In genomic region chr7:41900532-41900931, GRCh38 we compare ENCODE assay signal across 22 cellular contexts.
"Had no signal": no experiment of that assay in that cellular context is flagged by ENCODE, and none has a peak within 500 bp of the region (broad histone marks: within the 10 kb centered on the region; RNA-seq: fewer than 3 reads in every experiment).

No MANE protein-coding gene starts in this region.

- H3K9me3 ChIP-seq: ascending aorta, lower lobe of right lung, thyroid gland had no signal

- H3K27me3 ChIP-seq: ascending aorta, foreskin keratinocyte, hepatocyte, thyroid gland had no signal

- H3K4me1 ChIP-seq: ascending aorta, foreskin keratinocyte, lower lobe of right lung, thyroid gland had no signal

- H3K4me2 ChIP-seq: hepatocyte had no signal

- H3K27ac Mint-ChIP-seq: nephron progenitor cell, progenitor cell of endocrine pancreas had no signal

- ATAC-seq: foreskin keratinocyte, left colon, lower lobe of right lung had no signal

- H3K4me3 ChIP-seq: ascending aorta, hepatocyte, lower lobe of right lung, thyroid gland had no signal

- H3K36me3 ChIP-seq: ascending aorta, lower lobe of right lung, thyroid gland, WERI-Rb-1 had no signal

- H3K27ac ChIP-seq: ascending aorta, foreskin keratinocyte, hepatocyte, lower lobe of right lung, thyroid gland, WERI-Rb-1 had no signal

- H3K4me3 Mint-ChIP-seq: nephron progenitor cell had no signal

- DNase-seq: activated CD4-positive, alpha-beta T cell treated with anti-CD3 and anti-CD28 coated beads for 1 hour; activated CD8-positive, alpha-beta memory T cell treated with anti-CD3 and anti-CD28 coated beads for 24 hours; activated CD8-positive, alpha-beta memory T cell treated with anti-CD3 and anti-CD28 coated beads, Interleukin-2, amount 50 U/mL, for 48 hours; activated effector memory CD4-positive, alpha-beta T cell treated with Interleukin-2 at 50 U/mL for 16 hours; activated naive CD4-positive, alpha-beta T cell treated with anti-CD3 and anti-CD28 coated beads, Interleukin-2, amount 50 U/mL, for 16 hours; activated T-cell treated with anti-CD3 and anti-CD28 coated beads, Interleukin-2, amount 50 U/mL, for 48 hours; dermis blood vessel endothelial cell; effector memory CD4-positive, alpha-beta T cell; foreskin keratinocyte; left colon; lower lobe of right lung; nephron progenitor cell; occipital lobe; stimulated activated CD4-positive, alpha-beta T cell treated with anti-CD3 and anti-CD28 coated beads, Interleukin-12 subunit alpha, Interleukin-12 subunit beta, amount 100 ng/mL, for 4 hours; stimulated activated CD4-positive, alpha-beta T cell treated with anti-CD3 and anti-CD28 coated beads, Interleukin-1b, Interleukin-23, amount 100 ng/mL, for 48 hours; stimulated activated naive CD4-positive, alpha-beta T cell treated with Interleukin-2 at 50 U/mL for 16 hours; T-helper 2 cell; thyroid gland; WERI-Rb-1 had no signal

- H3K4me1 Mint-ChIP-seq: nephron progenitor cell had no signal
